Comparison of ENCODE assay signal across 23 cellular contexts in the genomic region with DNA sequence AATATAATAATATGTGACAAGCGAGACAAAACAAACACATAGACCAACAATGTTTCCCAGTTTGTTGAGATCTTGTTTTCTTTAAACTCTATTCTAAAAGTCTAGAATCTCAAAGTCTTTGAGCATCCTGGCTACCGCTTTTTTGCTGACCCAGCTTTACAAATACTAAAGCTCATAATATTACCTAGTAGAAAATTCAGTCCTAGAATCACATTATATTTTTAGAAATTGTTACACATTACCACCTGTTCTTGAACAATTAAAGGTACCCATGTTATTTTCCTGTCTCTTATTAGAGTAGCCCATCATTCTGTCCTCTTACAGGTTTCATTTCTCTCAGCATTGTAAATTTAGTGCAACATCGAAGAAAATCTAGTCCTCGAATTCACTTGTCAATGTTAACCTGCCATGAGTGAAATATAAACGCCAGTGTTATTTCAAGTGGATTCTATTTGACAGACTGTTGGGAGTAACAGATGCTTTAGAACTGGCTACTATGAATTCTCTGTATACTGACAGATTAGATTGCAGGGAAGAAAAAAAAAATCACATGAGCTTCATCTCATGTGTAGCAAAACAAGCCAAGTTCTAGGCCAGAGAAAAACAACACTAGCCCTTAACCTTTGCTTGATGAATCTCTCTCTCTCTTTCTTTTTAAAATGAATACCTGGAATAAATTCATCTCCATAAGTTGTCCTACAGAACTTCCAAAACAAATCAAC.
A peak's percentile ranks its signal among the peaks of the same experiment; 100 is the strongest.
DNase-seq lines count a peak whose midpoint lies in the region; ATAC-seq and TF ChIP-seq lines count a peak whose summit lies in the region.
"Had no signal": no experiment of that assay in that cellular context is flagged by ENCODE, and none has a peak within 500 bp of the region (broad histone marks: within the 10 kb centered on the region; RNA-seq: fewer than 3 reads in every experiment).

No MANE protein-coding gene starts in this region.

- TF ChIP-seq CTCF in psoas muscle (IDR thresholded peaks at IDR 0.05) (no peak), uterus (IDR thresholded peaks at IDR 0.05) (no peak)

- ATAC-seq in Right ventricle myocardium superior (ENCODE audit: poor library complexity) (peak; percentile 76), psoas muscle (peak in 2 of 4 donors; percentile 35 to 72), GM21723 (IDR thresholded peaks at IDR 0.05; ENCODE audit: unreplicated experiment) (no peak), esophagus mucosa (no peak)
- ATAC-seq: natural killer cell; stimulated activated effector memory CD8-positive, alpha-beta T cell treated with anti-CD3 and anti-CD28 coated beads, Interleukin-12 subunit alpha, Interleukin-12 subunit beta, amount 100 ng/mL, for 72 hours had no signal

- no peak for DNase-seq in Right ventricle myocardium superior
- DNase-seq in cardiac septum (ENCODE audit: low spot score) = no peak
- DNase-seq in left kidney (ENCODE audit: low read depth, low spot score) = peak; percentile 54
- DNase-seq in psoas muscle = no peak
- DNase-seq in uterus = no peak
- no peak for DNase-seq in stimulated activated CD4-positive, alpha-beta T cell treated with anti-CD3 and anti-CD28 coated beads, Interleukin-12 subunit alpha, Interleukin-12 subunit beta, amount 100 ng/mL, for 4 hours
- DNase-seq: 8988T; activated CD4-positive, alpha-beta T cell treated with anti-CD3 and anti-CD28 coated beads for 48 hours; activated naive CD4-positive, alpha-beta T cell treated with anti-CD3 and anti-CD28 coated beads, Interleukin-2, amount 50 U/mL, for 16 hours; anterior cingulate cortex; caudate nucleus; CD4-positive, CD25-positive, alpha-beta regulatory T cell; DMS 273 treated with DMSO at 0.1 percent for 48 hours; glutamatergic neuron; natural killer cell; NCI-H1048; NCI-H187 treated with DMSO at 0.1 percent for 48 hours; NCI-H2227 treated with DMSO at 0.1 percent for 48 hours; NCI-H82 had no signal

- H3K4me1 ChIP-seq in psoas muscle (peaks cover 14% of the 10 kb centered on the region), uterus (no peaks in the 10 kb centered on the region)
- H3K4me1 ChIP-seq: parathyroid adenoma had no signal

- no peak overlapping the region for H3K4me3 ChIP-seq in psoas muscle
- no peak overlapping the region for H3K4me3 ChIP-seq in uterus

- 48 to 52% (median 50%) methylated on average over 5 of the region's 5 CpGs for WGBS in psoas muscle, 3 donors

- TF ChIP-seq POLR2A in uterus (IDR thresholded peaks at IDR 0.05) = no peak

- no peaks in the 10 kb centered on the region for H3K27me3 ChIP-seq in psoas muscle (ENCODE audit: insufficient read depth in 3 of 3, low read length in 2 of 3)
- no peaks in the 10 kb centered on the region for H3K27me3 ChIP-seq in uterus

- no peaks in the 10 kb centered on the region for H3K9me3 ChIP-seq in psoas muscle
- no peaks in the 10 kb centered on the region for H3K9me3 ChIP-seq in uterus

- H3K36me3 ChIP-seq in psoas muscle (ENCODE audit: insufficient read depth in 1 of 2, low read depth in 1 of 2) (no peaks in the 10 kb centered on the region), uterus (no peaks in the 10 kb centered on the region)

- intact Hi-C loops in Right ventricle myocardium superior (cut with DNase I) = no loop called here
- intact Hi-C loops in cardiac septum (cut with DNase I) = loop anchor here (10.0 kb wide), 1 partner anchor 973 kb away; a partner anchor contains a TSS
- intact Hi-C loops in psoas muscle (cut with DNase I) = no loop called here
- intact Hi-C loops in uterus (cut with DNase I; ENCODE audit: low total_unique reads) = no loop called here

- H3K27ac ChIP-seq in psoas muscle (peak overlapping the region; percentile 13), uterus (peak overlapping the region; percentile 74 to 92)
- H3K27ac ChIP-seq: parathyroid adenoma had no signal
